In genomic region chr11:36744375-36745168, GRCh38 we compare ENCODE assay signal across 8 cellular contexts.
DNase-seq lines count a peak whose midpoint lies in the region; ATAC-seq and TF ChIP-seq lines count a peak whose summit lies in the region.

No MANE protein-coding gene starts in this region.

- H3K4me2 ChIP-seq in OCI-LY1 (ENCODE audit: low read length) (no peak overlapping the region), neuronal stem cell (ENCODE audit: insufficient read depth, low read length, poor library complexity, severe bottlenecking) (no peak overlapping the region)

- H3K4me3 Mint-ChIP-seq in activated T-cell treated with anti-CD3 and anti-CD28 coated beads, Interleukin-2, amount 50 U/mL, for 24 hours, result no peak overlapping the region

- no peak overlapping the region for H3K27ac ChIP-seq in OCI-LY1 (ENCODE audit: low read depth, low read length, poor library complexity, severe bottlenecking)
- no peak overlapping the region for H3K27ac ChIP-seq in neuronal stem cell (replicated peaks; ENCODE audit: low read length)
- H3K27ac ChIP-seq in thoracic aorta, result no peak overlapping the region

- no peaks in the 10 kb centered on the region for H3K79me2 ChIP-seq in OCI-LY1 (ENCODE audit: insufficient read depth, low read length)

- H3K9me2 ChIP-seq in OCI-LY1 (ENCODE audit: low read depth, low read length), result no peaks in the 10 kb centered on the region

- DNase-seq in DMS53 treated with DMSO at 0.1 percent for 48 hours (lab: John Stamatoyannopoulos, UW; ENCODE audit: unreplicated experiment) (peak; percentile 31), fibroblast of the aortic adventitia (ENCODE audit: low read depth) (peak; percentile 77), neuronal stem cell (ENCODE audit: low spot score) (peak; percentile 69), thoracic aorta (ENCODE audit: low spot score) (peak; percentile 50), mesenteric fat pad (ENCODE audit: low spot score) (no peak)
- peak; percentile 65 for DNase-seq in activated T-cell treated with anti-CD3 and anti-CD28 coated beads, Interleukin-2, amount 50 U/mL, for 24 hours

- H2AFZ ChIP-seq in OCI-LY1 (ENCODE audit: low read length) (no peak overlapping the region), neuronal stem cell (ENCODE audit: low read length) (no peak overlapping the region)

- no peaks in the 10 kb centered on the region for H3K36me3 Mint-ChIP-seq in activated T-cell treated with anti-CD3 and anti-CD28 coated beads, Interleukin-2, amount 50 U/mL, for 24 hours (ENCODE audit: low read depth)

- H3K36me3 ChIP-seq in OCI-LY1 (ENCODE audit: insufficient read depth, low read length), result no peaks in the 10 kb centered on the region
- no peaks in the 10 kb centered on the region for H3K36me3 ChIP-seq in neuronal stem cell (replicated peaks in 1 of 2; ENCODE audit: control insufficient read depth in 2 of 2, insufficient read depth in 2 of 2, low read length in 2 of 2)
- H3K36me3 ChIP-seq in thoracic aorta, result no peaks in the 10 kb centered on the region

- no peak overlapping the region for H3K27ac Mint-ChIP-seq in activated T-cell treated with anti-CD3 and anti-CD28 coated beads, Interleukin-2, amount 50 U/mL, for 24 hours

- H3K4me1 ChIP-seq in OCI-LY1 (ENCODE audit: insufficient read depth, low read length, severe bottlenecking) (peaks cover 3% of the 10 kb centered on the region), neuronal stem cell (ENCODE audit: control insufficient read depth in 2 of 2, insufficient read depth in 1 of 2, low read depth in 1 of 2, low read length in 2 of 2) (peaks cover 0 to 2% of the 10 kb centered on the region in 2 donors), thoracic aorta (ENCODE audit: control insufficient read depth in 1 of 2, low read depth in 2 of 2) (peaks cover 8 to 16% of the 10 kb centered on the region in 2 donors)

- H2BK120ac ChIP-seq in neuronal stem cell (ENCODE audit: low read depth, low read length), result no peak overlapping the region

- H3K14ac ChIP-seq in neuronal stem cell (ENCODE audit: low read length), result no peak overlapping the region

- H3K27me3 Mint-ChIP-seq in activated T-cell treated with anti-CD3 and anti-CD28 coated beads, Interleukin-2, amount 50 U/mL, for 24 hours, result peaks cover 50% of the 10 kb centered on the region

- no CpG with 5 or more reads among the region's 11 CpGs for WGBS in neuronal stem cell (ENCODE audit: extremely low coverage in 2 of 2, insufficient read length in 2 of 2, insufficient replicate concordance in 1 of 2), 2 donors

- TF ChIP-seq CTCF in OCI-LY1 (IDR thresholded peaks at IDR 0.05; ENCODE audit: low read length) (peak; percentile 96), fibroblast of the aortic adventitia (IDR thresholded peaks at IDR 0.05; ENCODE audit: insufficient read depth, low read length) (peak; percentile 90), thoracic aorta (IDR thresholded peaks at IDR 0.05) (peak; percentile 70)

- no peak overlapping the region for H4K8ac ChIP-seq in neuronal stem cell (ENCODE audit: low read depth, low read length)

- H2BK15ac ChIP-seq in neuronal stem cell (ENCODE audit: low read length), result no peak overlapping the region

- no peak overlapping the region for H2BK5ac ChIP-seq in neuronal stem cell (ENCODE audit: low read length)

- no peaks in the 10 kb centered on the region for H3F3A ChIP-seq in OCI-LY1 (ENCODE audit: insufficient read depth, low read length)

- H3K9me3 ChIP-seq in OCI-LY1 (ENCODE audit: low read length) (no peaks in the 10 kb centered on the region), neuronal stem cell (replicated peaks in 1 of 2; ENCODE audit: control insufficient read depth in 2 of 2, insufficient read depth in 1 of 2, low read depth in 1 of 2, low read length in 2 of 2) (no peaks in the 10 kb centered on the region), thoracic aorta (no peaks in the 10 kb centered on the region)

- no peaks in the 10 kb centered on the region for H3K79me1 ChIP-seq in neuronal stem cell (ENCODE audit: low read depth, low read length)

- no peak overlapping the region for H2AK5ac ChIP-seq in neuronal stem cell (ENCODE audit: low read depth, low read length)

- H3K23ac ChIP-seq in neuronal stem cell (ENCODE audit: low read depth, low read length, poor library complexity), result no peak overlapping the region

- H3K9me3 Mint-ChIP-seq in activated T-cell treated with anti-CD3 and anti-CD28 coated beads, Interleukin-2, amount 50 U/mL, for 24 hours, result no peaks in the 10 kb centered on the region

- ATAC-seq in HG03159 (IDR thresholded peaks at IDR 0.05; ENCODE audit: unreplicated experiment) (peak; percentile 30), thoracic aorta (ENCODE audit: insufficient number of reproducible peaks, low FRiP score, low read depth) (peak; percentile 66)

- no peaks in the 10 kb centered on the region; the same call in 1 of the 2 replicates for H3K27me3 ChIP-seq in OCI-LY1 (ENCODE audit: insufficient read depth, low read length)
- H3K27me3 ChIP-seq in neuronal stem cell (ENCODE audit: control insufficient read depth in 3 of 3, insufficient read depth in 3 of 3, low read depth in 1 of 3, low read length in 3 of 3), result no peaks in the 10 kb centered on the region
- no peaks in the 10 kb centered on the region for H3K27me3 ChIP-seq in thoracic aorta (replicated peaks; ENCODE audit: insufficient read depth)

- H4K91ac ChIP-seq in neuronal stem cell (ENCODE audit: low read depth, low read length, poor library complexity), result no peak overlapping the region

- no peak overlapping the region for H3K9ac ChIP-seq in OCI-LY1 (ENCODE audit: low read length)
- no peak overlapping the region for H3K9ac ChIP-seq in neuronal stem cell (ENCODE audit: low read depth, low read length, poor library complexity)

- H2BK12ac ChIP-seq in neuronal stem cell (ENCODE audit: low read length), result no peak overlapping the region

- H3K4me3 ChIP-seq in OCI-LY1 (ENCODE audit: low read depth, low read length, poor library complexity, severe bottlenecking) (no peak overlapping the region), fibroblast of the aortic adventitia (ENCODE audit: low read depth, low read length) (no peak overlapping the region), neuronal stem cell (ENCODE audit: low read length in 2 of 2) (no peak overlapping the region), thoracic aorta (peak overlapping the region; percentile 53)

- no peaks in the 10 kb centered on the region for H4K20me1 ChIP-seq in OCI-LY1 (ENCODE audit: insufficient read depth, low read length)

- no peak overlapping the region for H3K18ac ChIP-seq in neuronal stem cell (ENCODE audit: low read length)

- H3K4ac ChIP-seq in neuronal stem cell (ENCODE audit: low read length), result no peak overlapping the region

- H3K4me1 Mint-ChIP-seq in activated T-cell treated with anti-CD3 and anti-CD28 coated beads, Interleukin-2, amount 50 U/mL, for 24 hours (ENCODE audit: low read depth), result peaks cover 4% of the 10 kb centered on the region
